23 cellular contexts compared by ENCODE assay signal in the genomic region with DNA sequence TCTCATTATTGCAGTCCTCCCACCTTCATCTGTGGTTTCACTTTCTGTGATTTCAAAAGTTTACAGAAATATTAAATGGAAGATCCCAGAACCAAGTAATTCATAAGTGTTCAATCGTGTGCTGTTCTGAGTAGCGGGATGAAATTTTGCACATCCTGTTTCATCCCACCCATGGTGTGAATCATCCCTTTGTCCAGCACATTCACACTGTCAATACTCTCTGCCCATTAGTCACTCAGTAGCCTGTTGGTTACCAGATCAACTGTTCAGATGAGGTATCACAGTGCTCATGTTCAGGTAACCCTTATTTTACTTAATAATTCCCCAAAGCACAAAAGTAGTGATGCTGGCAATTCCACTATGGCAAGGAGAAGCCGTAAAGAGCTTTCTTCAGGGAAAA. TPM values are rescaled to one million over a fixed set of nuclear protein-coding genes. Genes with fewer than 3 reads are reported as not detected.
DNase-seq lines count a peak whose midpoint lies in the region; ATAC-seq and TF ChIP-seq lines count a peak whose summit lies in the region.
"Had no signal": no experiment of that assay in that cellular context is flagged by ENCODE, and none has a peak within 500 bp of the region (broad histone marks: within the 10 kb centered on the region; RNA-seq: fewer than 3 reads in every experiment).

No MANE protein-coding gene starts in this region.

- H3K36me3 ChIP-seq in SK-N-SH (replicated peaks in 1 of 2; ENCODE audit: control insufficient read depth in 1 of 2, insufficient read depth in 2 of 2, low read length in 1 of 2): no peaks in the 10 kb centered on the region
- H3K36me3 ChIP-seq: colonic mucosa, sigmoid colon had no signal

- peak; percentile 75 for DNase-seq in DMS53 (lab: John Stamatoyannopoulos, UW)
- peak; percentile 85 for DNase-seq in HT1080 (ENCODE audit: low read depth)
- no peak for DNase-seq in SK-N-SH
- DNase-seq in foreskin keratinocyte: peak; percentile 20 to 64
- DNase-seq in stimulated activated effector memory CD8-positive, alpha-beta T cell treated with anti-CD3 and anti-CD28 coated beads, Interleukin-12 subunit alpha, Interleukin-12 subunit beta, amount 100 ng/mL, for 72 hours (ENCODE audit: low spot score in 2 of 2): no peak
- DNase-seq in type B pancreatic cell (ENCODE audit: extremely low spot score, unreplicated experiment): no peak
- DNase-seq in G401 (ENCODE audit: low spot score): no peak
- DNase-seq: activated naive CD8-positive, alpha-beta T cell treated with anti-CD3 and anti-CD28 coated beads for 36 hours; C1 segment of cervical spinal cord; Calu3; colonic mucosa; kidney; mesendoderm; naive thymus-derived CD4-positive, alpha-beta T cell; NCI-H1105 treated with DMSO at 0.1 percent for 48 hours; NCI-H2081 treated with DMSO at 0.1 percent for 48 hours; NCI-H510A; sigmoid colon; testis had no signal

- no peaks in the 10 kb centered on the region for H3K27me3 Mint-ChIP-seq in type B pancreatic cell
- H3K27me3 Mint-ChIP-seq: activated naive CD8-positive, alpha-beta T cell treated with anti-CD3 and anti-CD28 coated beads for 36 hours; brain had no signal

- no peak for TF ChIP-seq RAD21 in SK-N-SH (IDR thresholded peaks at IDR 0.05; ENCODE audit: low read length)

- H3F3A ChIP-seq in SK-N-SH (replicated peaks; ENCODE audit: insufficient read depth): no peaks in the 10 kb centered on the region

- POLR2A ChIA-PET in SK-N-SH (lab: Yijun Ruan, JAX): no interaction called here

- TF ChIP-seq EP300 in SK-N-SH (IDR thresholded peaks at IDR 0.05; ENCODE audit: borderline replicate concordance in 1 of 2, low read depth in 1 of 2, low read length in 1 of 2): no peak

- peak overlapping the region; percentile 19; the same call in 1 of the 2 replicates for H2AFZ ChIP-seq in SK-N-SH (ENCODE audit: low read depth)

- WGBS in SK-N-SH (ENCODE audit: low lambda C conversion rate): 31% methylated on average over 3 of the region's 3 CpGs

- no peak overlapping the region for H3K27ac Mint-ChIP-seq in stimulated activated effector memory CD8-positive, alpha-beta T cell treated with anti-CD3 and anti-CD28 coated beads, Interleukin-12 subunit alpha, Interleukin-12 subunit beta, amount 100 ng/mL, for 72 hours
- no peak overlapping the region for H3K27ac Mint-ChIP-seq in type B pancreatic cell
- H3K27ac Mint-ChIP-seq: activated naive CD8-positive, alpha-beta T cell treated with anti-CD3 and anti-CD28 coated beads for 36 hours; activated T-helper 17 cell treated with anti-CD3 and anti-CD28 coated beads, Interleukin-2, amount 50 U/mL, for 72 hours; brain; naive thymus-derived CD4-positive, alpha-beta T cell; stimulated activated memory B cell treated with anti-CD40 and anti-IgM and Interleukin-4, amounts not matched to agents 10 μg/mL and 1 μg/mL and 100 μg/mL, for 72 hours had no signal

- no peak overlapping the region for H3K4me3 ChIP-seq in SK-N-SH (ENCODE audit: low read depth in 2 of 2, low read length in 1 of 2)
- H3K4me3 ChIP-seq: colonic mucosa, sigmoid colon, testis had no signal

- CTCF ChIA-PET in SK-N-SH (lab: Yijun Ruan, JAX): no interaction called here

- H3K4me2 ChIP-seq in SK-N-SH: peak overlapping the region; percentile 22; the same call in 1 of the 2 replicates

- H3K79me2 ChIP-seq in SK-N-SH (ENCODE audit: insufficient read depth): no peaks in the 10 kb centered on the region

- no peak overlapping the region for H3K4me3 Mint-ChIP-seq in stimulated activated effector memory CD8-positive, alpha-beta T cell treated with anti-CD3 and anti-CD28 coated beads, Interleukin-12 subunit alpha, Interleukin-12 subunit beta, amount 100 ng/mL, for 72 hours
- H3K4me3 Mint-ChIP-seq in type B pancreatic cell: no peak overlapping the region
- H3K4me3 Mint-ChIP-seq: activated naive CD8-positive, alpha-beta T cell treated with anti-CD3 and anti-CD28 coated beads for 36 hours; activated T-helper 17 cell treated with anti-CD3 and anti-CD28 coated beads, Interleukin-2, amount 50 U/mL, for 72 hours; brain; naive thymus-derived CD4-positive, alpha-beta T cell; stimulated activated memory B cell treated with anti-CD40 and anti-IgM and Interleukin-4, amounts not matched to agents 10 μg/mL and 1 μg/mL and 100 μg/mL, for 72 hours had no signal

- peaks cover 3% of the 10 kb centered on the region; the same call in 1 of the 2 replicates for H3K9me2 ChIP-seq in SK-N-SH

- no peaks in the 10 kb centered on the region for H3K9me3 ChIP-seq in SK-N-SH
- H3K9me3 ChIP-seq: colonic mucosa, sigmoid colon, testis had no signal

- H3K27ac ChIP-seq in SK-N-SH (ENCODE audit: low read depth in 2 of 2, low read length in 1 of 2) (no peak overlapping the region), foreskin keratinocyte (no peak overlapping the region)
- H3K27ac ChIP-seq: colonic mucosa, sigmoid colon, testis had no signal

- H3K27me3 ChIP-seq in SK-N-SH (ENCODE audit: insufficient read depth) (no peaks in the 10 kb centered on the region), foreskin keratinocyte (no peaks in the 10 kb centered on the region)
- H3K27me3 ChIP-seq: colonic mucosa, sigmoid colon, testis had no signal

- in situ Hi-C loops in G401 (cut with HindIII; ENCODE audit: low sequenced_read_pairs): no loop called here

- H3K36me3 Mint-ChIP-seq in stimulated activated effector memory CD8-positive, alpha-beta T cell treated with anti-CD3 and anti-CD28 coated beads, Interleukin-12 subunit alpha, Interleukin-12 subunit beta, amount 100 ng/mL, for 72 hours: no peaks in the 10 kb centered on the region
- H3K36me3 Mint-ChIP-seq in type B pancreatic cell: no peaks in the 10 kb centered on the region
- H3K36me3 Mint-ChIP-seq: activated naive CD8-positive, alpha-beta T cell treated with anti-CD3 and anti-CD28 coated beads for 36 hours; brain; naive thymus-derived CD4-positive, alpha-beta T cell; stimulated activated memory B cell treated with anti-CD40 and anti-IgM and Interleukin-4, amounts not matched to agents 10 μg/mL and 1 μg/mL and 100 μg/mL, for 72 hours had no signal

- H3K9ac ChIP-seq in SK-N-SH: no peak overlapping the region

- no peaks in the 10 kb centered on the region for H3K4me1 ChIP-seq in SK-N-SH (ENCODE audit: control insufficient read depth in 1 of 2, insufficient read depth in 2 of 2, low read depth in 1 of 2, low read length in 1 of 2)
- peaks cover 4% of the 10 kb centered on the region for H3K4me1 ChIP-seq in foreskin keratinocyte
- H3K4me1 ChIP-seq: colonic mucosa, sigmoid colon, testis had no signal

- H3K4me1 Mint-ChIP-seq in stimulated activated effector memory CD8-positive, alpha-beta T cell treated with anti-CD3 and anti-CD28 coated beads, Interleukin-12 subunit alpha, Interleukin-12 subunit beta, amount 100 ng/mL, for 72 hours: no peaks in the 10 kb centered on the region
- H3K4me1 Mint-ChIP-seq in type B pancreatic cell (ENCODE audit: unreplicated experiment): no peaks in the 10 kb centered on the region
- H3K4me1 Mint-ChIP-seq: activated naive CD8-positive, alpha-beta T cell treated with anti-CD3 and anti-CD28 coated beads for 36 hours; activated T-helper 17 cell treated with anti-CD3 and anti-CD28 coated beads, Interleukin-2, amount 50 U/mL, for 72 hours; brain; naive thymus-derived CD4-positive, alpha-beta T cell; stimulated activated memory B cell treated with anti-CD40 and anti-IgM and Interleukin-4, amounts not matched to agents 10 μg/mL and 1 μg/mL and 100 μg/mL, for 72 hours had no signal

- peak; percentile 99 for ATAC-seq in foreskin keratinocyte
- ATAC-seq in GM19328 (IDR thresholded peaks at IDR 0.05; ENCODE audit: unreplicated experiment): no peak
- ATAC-seq in stimulated activated effector memory CD8-positive, alpha-beta T cell treated with anti-CD3 and anti-CD28 coated beads, Interleukin-12 subunit alpha, Interleukin-12 subunit beta, amount 100 ng/mL, for 72 hours: no peak
- ATAC-seq: activated T-helper 17 cell treated with anti-CD3 and anti-CD28 coated beads, Interleukin-2, amount 50 U/mL, for 72 hours; naive thymus-derived CD4-positive, alpha-beta T cell; stimulated activated memory B cell treated with anti-CD40 and anti-IgM and Interleukin-4, amounts not matched to agents 10 μg/mL and 1 μg/mL and 100 μg/mL, for 72 hours had no signal

- no peaks in the 10 kb centered on the region for H4K20me1 ChIP-seq in SK-N-SH (ENCODE audit: insufficient read depth)

- no peaks in the 10 kb centered on the region for H3K9me3 Mint-ChIP-seq in stimulated activated effector memory CD8-positive, alpha-beta T cell treated with anti-CD3 and anti-CD28 coated beads, Interleukin-12 subunit alpha, Interleukin-12 subunit beta, amount 100 ng/mL, for 72 hours
- no peaks in the 10 kb centered on the region for H3K9me3 Mint-ChIP-seq in type B pancreatic cell
- H3K9me3 Mint-ChIP-seq: activated naive CD8-positive, alpha-beta T cell treated with anti-CD3 and anti-CD28 coated beads for 36 hours; activated T-helper 17 cell treated with anti-CD3 and anti-CD28 coated beads, Interleukin-2, amount 50 U/mL, for 72 hours; brain; stimulated activated memory B cell treated with anti-CD40 and anti-IgM and Interleukin-4, amounts not matched to agents 10 μg/mL and 1 μg/mL and 100 μg/mL, for 72 hours had no signal

- no peak for TF ChIP-seq CTCF in SK-N-SH (IDR thresholded peaks at IDR 0.05)
- no peak for TF ChIP-seq CTCF in foreskin keratinocyte (conservative IDR thresholded peaks at IDR 0.05)
- no peak for TF ChIP-seq CTCF in type B pancreatic cell (conservative IDR thresholded peaks at IDR 0.05)

TF ChIP-seq in SK-N-SH, 30 proteins besides CTCF, POLR2A, EP300 and RAD21 (continues in another document):
- TF ChIP-seq TAF1 (IDR thresholded peaks at IDR 0.05; ENCODE audit: borderline replicate concordance, low read depth, low read length): no peak

RNA-seq across cellular contexts. Expression of a gene that starts 26.8 kb away (rescaled TPM):
- not detected in 2 replicates for total RNA-seq in HT1080 (2014; rRNA removed; shearing (Covaris generic))
- polyA plus RNA-seq in HT1080 (2015; cell fraction: cytosol; rRNA removed): not detected in 2 replicates
- not detected in 2 replicates for polyA plus RNA-seq in HT1080 (2015; cell fraction: nucleus; rRNA removed)
- polyA plus RNA-seq in SK-N-SH (2012; rRNA removed) (0.21 and 0.55 TPM in 2 replicates), foreskin keratinocyte (not detected in 2 replicates)
- 0.14 and 0.17 TPM in 2 replicates for polyA plus RNA-seq in SK-N-SH (2012; cell fraction: cytosol; rRNA removed)
- 0.27 TPM in 1 of 2 replicates, not detected in the other for polyA plus RNA-seq in SK-N-SH (2012; cell fraction: nucleus; rRNA removed)
- total RNA-seq in foreskin keratinocyte (not detected in 2 replicates), type B pancreatic cell (ENCODE audit: low replicate concordance) (2.4 and 12.6 TPM in 2 replicates)
- not detected in 2 replicates for total RNA-seq in G401 (2014; rRNA removed; shearing (Covaris generic))
- total RNA-seq: activated naive CD8-positive, alpha-beta T cell treated with anti-CD3 and anti-CD28 coated beads for 36 hours; activated T-helper 17 cell treated with anti-CD3 and anti-CD28 coated beads, Interleukin-2, amount 50 U/mL, for 72 hours; Calu3; colonic mucosa; naive thymus-derived CD4-positive, alpha-beta T cell; sigmoid colon had no signal
- polyA plus RNA-seq: naive thymus-derived CD4-positive, alpha-beta T cell; sigmoid colon had no signal

Comparison
In these comparisons a context has a peak if more than half of its experiments do, and no peak if none do; other contexts are left out.
1. DNase-seq: peak in DMS53 (single experiment), HT1080 (single experiment) and foreskin keratinocyte (2 of 2); none in SK-N-SH (single experiment), stimulated activated effector memory CD8-positive, alpha-beta T cell treated with anti-CD3 and anti-CD28 coated beads, Interleukin-12 subunit alpha, Interleukin-12 subunit beta, amount 100 ng/mL, for 72 hours (0 of 2), type B pancreatic cell (single experiment) and G401 (single experiment).